Comparison of ENCODE assay signal across 7 cellular contexts in the genomic region with DNA sequence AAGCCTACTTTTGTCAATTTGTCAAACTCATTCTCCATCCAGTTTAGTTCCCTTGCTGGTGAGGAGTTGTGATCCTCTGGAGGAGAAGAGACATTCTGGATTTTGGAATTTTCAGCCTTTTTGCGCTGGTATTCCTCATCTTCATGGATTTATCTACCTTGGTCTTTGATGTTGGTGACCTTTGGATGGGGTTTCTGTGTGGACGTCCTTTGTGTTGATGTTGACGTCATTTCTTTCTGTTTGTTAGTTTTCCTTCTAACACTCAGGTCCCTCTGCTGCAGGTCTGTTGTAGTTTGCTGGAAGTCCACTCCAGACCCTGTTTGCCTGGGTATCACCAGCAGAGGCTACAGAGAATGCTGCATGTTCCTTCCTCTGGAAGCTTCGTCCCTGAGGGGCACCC.
"Had no signal": no experiment of that assay in that cellular context is flagged by ENCODE, and none has a peak within 500 bp of the region (broad histone marks: within the 10 kb centered on the region; RNA-seq: fewer than 3 reads in every experiment).

No MANE protein-coding gene starts in this region.

- H3K27ac ChIP-seq: HL-60, KMS-11 had no signal

- H3K9ac ChIP-seq: KMS-11 had no signal

- FAIRE-seq: HTR-8/SVneo, K562 had no signal

- H3K4me2 ChIP-seq: KMS-11 had no signal

- DNase-seq: IMR-90, KBM-7, KG1 had no signal

- H3K4me3 ChIP-seq: K562 had no signal

- ATAC-seq: K562 had no signal
